Comparison of ENCODE assay signal across 11 cellular contexts in the genomic region with DNA sequence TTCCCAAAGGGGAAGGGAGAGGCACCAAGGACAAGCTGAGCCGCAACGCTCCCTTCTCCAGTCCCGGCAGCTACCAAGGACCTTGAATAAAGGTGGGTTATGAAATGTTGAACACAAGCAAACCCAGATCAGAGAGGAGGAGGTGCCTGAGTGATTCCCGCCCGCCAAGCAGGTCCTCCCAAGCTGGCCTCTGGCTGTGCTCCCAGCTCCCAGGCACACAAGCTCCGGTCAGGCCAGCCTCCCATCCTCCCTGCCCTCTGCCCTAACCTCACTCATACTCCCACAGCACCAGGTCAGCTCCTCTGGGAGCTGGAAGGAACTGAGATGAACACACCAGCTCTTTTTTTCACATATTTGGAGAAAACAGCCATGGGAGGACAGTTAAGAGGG. TPM values are rescaled to one million over a fixed set of nuclear protein-coding genes. Genes with fewer than 3 reads are reported as not detected.
A peak's percentile ranks its signal among the peaks of the same experiment; 100 is the strongest.
DNase-seq lines count a peak whose midpoint lies in the region; TF ChIP-seq lines count a peak whose summit lies in the region.
"Had no signal": no experiment of that assay in that cellular context is flagged by ENCODE, and none has a peak within 500 bp of the region (broad histone marks: within the 10 kb centered on the region; RNA-seq: fewer than 3 reads in every experiment).

No MANE protein-coding gene starts in this region.

- peaks cover 31 to 46% (median 32%) of the 10 kb centered on the region in 3 donors for H3K4me1 Mint-ChIP-seq in IgD-negative memory B cell

- H3K9me3 Mint-ChIP-seq in IgD-negative memory B cell: no peaks in the 10 kb centered on the region
- H3K9me3 Mint-ChIP-seq: activated T-helper 17 cell treated with anti-CD3 and anti-CD28 coated beads, Interleukin-2, amount 50 U/mL, for 72 hours had no signal

- H3K27me3 Mint-ChIP-seq in IgD-negative memory B cell: no peaks in the 10 kb centered on the region
- H3K27me3 Mint-ChIP-seq: activated T-helper 17 cell treated with anti-CD3 and anti-CD28 coated beads, Interleukin-2, amount 50 U/mL, for 72 hours had no signal

- H3K36me3 Mint-ChIP-seq in IgD-negative memory B cell: peaks cover 2% of the 10 kb centered on the region

- peak overlapping the region; percentile 46 for H3K27ac ChIP-seq in caudate nucleus (ENCODE audit: low read depth, low read length)
- peak overlapping the region; percentile 42 for H3K27ac ChIP-seq in layer of hippocampus (ENCODE audit: low read depth, low read length)
- peak overlapping the region; percentile 98 for H3K27ac ChIP-seq in stomach smooth muscle (ENCODE audit: low read length)
- H3K27ac ChIP-seq: PC-9 had no signal

- H3K4me1 ChIP-seq in stomach smooth muscle (ENCODE audit: control insufficient read depth, insufficient read depth, low read length): peaks cover 88% of the 10 kb centered on the region

- no peak for TF ChIP-seq CTCF in GM10266 (IDR thresholded peaks at IDR 0.05; ENCODE audit: control insufficient read depth, insufficient read depth, low read depth, missing control alignments)

- no peaks in the 10 kb centered on the region for H3K9me3 ChIP-seq in stomach smooth muscle (ENCODE audit: control insufficient read depth in 2 of 2, low read length in 2 of 2)

- no peak overlapping the region for H3K27ac Mint-ChIP-seq in IgD-negative memory B cell

- DNase-seq in caudate nucleus (lab: John Stamatoyannopoulos, UW): peak in 1 of 61 donors; percentile 62
- DNase-seq in occipital lobe (lab: John Stamatoyannopoulos, UW): no peak
- no peak for DNase-seq in GM10266 (ENCODE audit: extremely low spot score)
- no peak for DNase-seq in SHP77 (lab: John Stamatoyannopoulos, UW)
- DNase-seq: NCI-H2081 treated with DMSO at 0.1 percent for 48 hours, PC-9 had no signal

- H3K9ac ChIP-seq in stomach smooth muscle (ENCODE audit: low read length in 2 of 2): peak overlapping the region in 1 of 2 donors; percentile 29
- H3K9ac ChIP-seq: parathyroid adenoma had no signal

- H3K27me3 ChIP-seq in layer of hippocampus (ENCODE audit: control insufficient read depth, insufficient read depth, low read length) (no peaks in the 10 kb centered on the region), stomach smooth muscle (ENCODE audit: control insufficient read depth in 1 of 2, insufficient read depth in 2 of 2, low read length in 2 of 2) (no peaks in the 10 kb centered on the region)

- H3K4me3 ChIP-seq in stomach smooth muscle (ENCODE audit: low read length in 2 of 2): peak overlapping the region in 1 of 2 donors; percentile 100
- H3K4me3 ChIP-seq: PC-9 had no signal

- peaks cover 0 to 4% of the 10 kb centered on the region in 2 donors for H3K36me3 ChIP-seq in stomach smooth muscle (ENCODE audit: control insufficient read depth in 2 of 2, insufficient read depth in 2 of 2, low read length in 2 of 2)

- peak overlapping the region in 3 of 4 donors; percentile 3 to 98 (median 47) for H3K4me3 Mint-ChIP-seq in IgD-negative memory B cell
- H3K4me3 Mint-ChIP-seq: activated T-helper 17 cell treated with anti-CD3 and anti-CD28 coated beads, Interleukin-2, amount 50 U/mL, for 72 hours had no signal

RNA-seq across cellular contexts. Expression of a gene that starts 3.7 kb away (rescaled TPM):
- polyA plus RNA-seq in IgD-negative memory B cell: 95.3 TPM
- 26.8 TPM for total RNA-seq in occipital lobe

RNA-seq across cellular contexts. Expression of a gene that starts 27.1 kb away (rescaled TPM):
- polyA plus RNA-seq in IgD-negative memory B cell: 6.5 TPM
- total RNA-seq in occipital lobe: 4.2 TPM

RNA-seq across cellular contexts. Expression of a gene that starts 39.4 kb away (rescaled TPM):
- polyA plus RNA-seq in IgD-negative memory B cell: not detected
- total RNA-seq in occipital lobe: 40.1 TPM
- total RNA-seq: PC-9 had no signal

Comparison
In these comparisons a context has a peak if more than half of its experiments do, and no peak if none do; other contexts are left out.
1. H3K27ac ChIP-seq: peak in every context shown above with its lines; median percentile 98 in stomach smooth muscle; 46 in caudate nucleus; 42 in layer of hippocampus.